In the genomic region with DNA sequence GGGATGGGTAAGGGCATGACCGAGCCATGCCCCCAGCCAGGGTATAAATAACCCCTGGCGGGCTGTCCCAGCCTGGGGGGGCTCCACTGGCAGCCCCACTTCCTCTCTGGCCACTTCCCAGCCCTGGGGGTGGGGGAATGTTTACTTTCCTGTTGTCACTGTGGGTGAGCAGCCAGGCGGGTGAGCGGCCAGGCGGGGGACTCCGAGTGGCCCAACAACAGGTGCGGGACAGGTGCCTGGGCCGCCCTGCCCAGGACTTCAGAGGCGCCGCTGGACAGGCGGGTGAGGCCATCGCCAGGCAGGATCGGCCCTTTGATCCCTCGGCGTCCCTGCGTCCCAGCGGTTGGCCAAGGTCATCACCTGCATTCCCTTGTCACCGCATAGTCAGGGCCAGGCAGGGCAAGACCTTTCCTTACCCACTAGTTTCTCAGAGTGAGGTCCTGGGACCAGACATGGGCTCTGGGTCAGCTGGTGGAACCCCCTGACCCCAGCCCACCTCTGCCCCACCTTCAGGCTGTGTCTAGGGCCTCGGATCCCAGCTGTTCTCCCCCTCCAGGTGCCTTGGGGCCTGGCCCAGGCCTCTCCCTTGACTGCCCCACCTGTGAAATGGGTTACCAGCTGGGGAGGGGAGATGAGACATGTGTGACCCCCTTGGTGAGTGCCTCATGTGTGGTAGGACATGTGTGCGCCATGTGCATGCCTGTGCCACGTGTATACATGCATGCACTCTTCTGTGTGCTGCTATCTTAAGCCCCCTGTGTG, we compare ENCODE assay signal across 1 cellular context.
TF ChIP-seq lines count a peak whose summit lies in the region.

No MANE protein-coding gene starts in this region.

TF ChIP-seq in HepG2, 621 proteins besides CTCF, POLR2A, EP300 and RAD21 (continued from another document and continues in another):
- TF ChIP-seq ZNF484 (CRISPR knock-in tag; IDR thresholded peaks at IDR 0.05; ENCODE audit: borderline replicate concordance, low read depth) (no peak), ZNF567 (CRISPR knock-in tag; IDR thresholded peaks at IDR 0.05; ENCODE audit: borderline replicate concordance) (no peak; the same call in 1 of the 2 replicates), ZNF549 (CRISPR knock-in tag; IDR thresholded peaks at IDR 0.05) (no peak), KAT7 (CRISPR knock-in tag; IDR thresholded peaks at IDR 0.05; ENCODE audit: borderline replicate concordance) (no peak), ZBTB8A (CRISPR knock-in tag; IDR thresholded peaks at IDR 0.05; ENCODE audit: borderline replicate concordance, low read depth) (no peak), ZSCAN30 (CRISPR knock-in tag; IDR thresholded peaks at IDR 0.05) (no peak), ZNF572 (CRISPR knock-in tag; IDR thresholded peaks at IDR 0.05) (peak; percentile 66; the same call in 1 of the 2 replicates), TP53 (CRISPR knock-in tag; conservative IDR thresholded peaks at IDR 0.05) (no peak; the same call in 1 of the 2 replicates), ZNF496 (CRISPR knock-in tag; IDR thresholded peaks at IDR 0.05; ENCODE audit: insufficient replicate concordance) (no peak), MXI1 (IDR thresholded peaks at IDR 0.05; ENCODE audit: borderline replicate concordance, low read depth, low read length) (peak; percentile 43; the same call in 1 of the 3 replicates), ATRX (CRISPR knock-in tag; IDR thresholded peaks at IDR 0.05; ENCODE audit: borderline replicate concordance) (no peak), NRL (CRISPR knock-in tag; IDR thresholded peaks at IDR 0.05; ENCODE audit: borderline replicate concordance) (peak; percentile 77; the same call in 1 of the 2 replicates), ZFP62 (CRISPR knock-in tag; IDR thresholded peaks at IDR 0.05) (no peak), ETV6 (CRISPR knock-in tag; conservative IDR thresholded peaks at IDR 0.05) (peak; percentile 93), ZNF234 (CRISPR knock-in tag; conservative IDR thresholded peaks at IDR 0.05) (peak; percentile 76; the same call in 1 of the 2 replicates), SUZ12 (IDR thresholded peaks at IDR 0.05; ENCODE audit: low read depth, low read length) (no peak), KDM2A (CRISPR knock-in tag; IDR thresholded peaks at IDR 0.05; ENCODE audit: borderline replicate concordance, low read depth) (peak; percentile 94), WIZ (CRISPR knock-in tag; IDR thresholded peaks at IDR 0.05) (no peak), KAT2B (IDR thresholded peaks at IDR 0.05; ENCODE audit: borderline replicate concordance, low read depth, low read length) (no peak), ZNF562 (CRISPR knock-in tag; IDR thresholded peaks at IDR 0.05; ENCODE audit: borderline replicate concordance) (no peak), EED (CRISPR knock-in tag; IDR thresholded peaks at IDR 0.05) (no peak), NR2F1 (CRISPR knock-in tag; IDR thresholded peaks at IDR 0.05) (peak; percentile 94 to 97), MATR3 (CRISPR knock-in tag; IDR thresholded peaks at IDR 0.05) (no peak), ZNF430 (CRISPR knock-in tag; IDR thresholded peaks at IDR 0.05) (peak; percentile 91; the same call in 1 of the 2 replicates), KAT8 (CRISPR knock-in tag; IDR thresholded peaks at IDR 0.05) (peak; percentile 89), NFRKB (IDR thresholded peaks at IDR 0.05) (no peak), NKX3-1 (CRISPR knock-in tag; IDR thresholded peaks at IDR 0.05) (no peak), ZNF790 (CRISPR knock-in tag; IDR thresholded peaks at IDR 0.05; ENCODE audit: borderline replicate concordance) (0 out of 2 replicates have a peak, but pooled peaks have one; percentile 26), ZNF441 (CRISPR knock-in tag; IDR thresholded peaks at IDR 0.05; ENCODE audit: borderline replicate concordance) (peak; percentile 77; the same call in 1 of the 2 replicates)
- TF ChIP-seq, protein P1, sequence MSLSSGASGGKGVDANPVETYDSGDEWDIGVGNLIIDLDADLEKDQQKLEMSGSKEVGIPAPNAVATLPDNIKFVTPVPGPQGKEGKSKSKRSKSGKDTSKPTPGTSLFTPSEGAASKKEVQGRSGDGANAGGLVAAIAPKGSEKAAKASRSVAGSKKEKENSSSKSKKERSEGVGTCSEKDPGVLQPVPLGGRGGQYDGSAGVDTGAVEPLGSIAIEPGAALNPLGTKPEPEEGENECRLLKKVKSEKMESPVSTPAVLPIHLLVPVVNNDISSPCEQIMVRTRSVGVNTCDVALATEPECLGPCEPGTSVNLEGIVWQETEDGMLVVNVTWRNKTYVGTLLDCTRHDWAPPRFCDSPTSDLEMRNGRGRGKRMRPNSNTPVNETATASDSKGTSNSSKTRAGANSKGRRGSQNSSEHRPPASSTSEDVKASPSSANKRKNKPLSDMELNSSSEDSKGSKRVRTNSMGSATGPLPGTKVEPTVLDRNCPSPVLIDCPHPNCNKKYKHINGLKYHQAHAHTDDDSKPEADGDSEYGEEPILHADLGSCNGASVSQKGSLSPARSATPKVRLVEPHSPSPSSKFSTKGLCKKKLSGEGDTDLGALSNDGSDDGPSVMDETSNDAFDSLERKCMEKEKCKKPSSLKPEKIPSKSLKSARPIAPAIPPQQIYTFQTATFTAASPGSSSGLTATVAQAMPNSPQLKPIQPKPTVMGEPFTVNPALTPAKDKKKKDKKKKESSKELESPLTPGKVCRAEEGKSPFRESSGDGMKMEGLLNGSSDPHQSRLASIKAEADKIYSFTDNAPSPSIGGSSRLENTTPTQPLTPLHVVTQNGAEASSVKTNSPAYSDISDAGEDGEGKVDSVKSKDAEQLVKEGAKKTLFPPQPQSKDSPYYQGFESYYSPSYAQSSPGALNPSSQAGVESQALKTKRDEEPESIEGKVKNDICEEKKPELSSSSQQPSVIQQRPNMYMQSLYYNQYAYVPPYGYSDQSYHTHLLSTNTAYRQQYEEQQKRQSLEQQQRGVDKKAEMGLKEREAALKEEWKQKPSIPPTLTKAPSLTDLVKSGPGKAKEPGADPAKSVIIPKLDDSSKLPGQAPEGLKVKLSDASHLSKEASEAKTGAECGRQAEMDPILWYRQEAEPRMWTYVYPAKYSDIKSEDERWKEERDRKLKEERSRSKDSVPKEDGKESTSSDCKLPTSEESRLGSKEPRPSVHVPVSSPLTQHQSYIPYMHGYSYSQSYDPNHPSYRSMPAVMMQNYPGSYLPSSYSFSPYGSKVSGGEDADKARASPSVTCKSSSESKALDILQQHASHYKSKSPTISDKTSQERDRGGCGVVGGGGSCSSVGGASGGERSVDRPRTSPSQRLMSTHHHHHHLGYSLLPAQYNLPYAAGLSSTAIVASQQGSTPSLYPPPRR (CRISPR knock-in tag; IDR thresholded peaks at IDR 0.05; ENCODE audit: borderline replicate concordance) = peak; percentile 99
- TF ChIP-seq, protein P2, sequence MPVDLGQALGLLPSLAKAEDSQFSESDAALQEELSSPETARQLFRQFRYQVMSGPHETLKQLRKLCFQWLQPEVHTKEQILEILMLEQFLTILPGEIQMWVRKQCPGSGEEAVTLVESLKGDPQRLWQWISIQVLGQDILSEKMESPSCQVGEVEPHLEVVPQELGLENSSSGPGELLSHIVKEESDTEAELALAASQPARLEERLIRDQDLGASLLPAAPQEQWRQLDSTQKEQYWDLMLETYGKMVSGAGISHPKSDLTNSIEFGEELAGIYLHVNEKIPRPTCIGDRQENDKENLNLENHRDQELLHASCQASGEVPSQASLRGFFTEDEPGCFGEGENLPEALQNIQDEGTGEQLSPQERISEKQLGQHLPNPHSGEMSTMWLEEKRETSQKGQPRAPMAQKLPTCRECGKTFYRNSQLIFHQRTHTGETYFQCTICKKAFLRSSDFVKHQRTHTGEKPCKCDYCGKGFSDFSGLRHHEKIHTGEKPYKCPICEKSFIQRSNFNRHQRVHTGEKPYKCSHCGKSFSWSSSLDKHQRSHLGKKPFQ (CRISPR knock-in tag; IDR thresholded peaks at IDR 0.05; ENCODE audit: insufficient replicate concordance) = peak; percentile 46
- TF ChIP-seq, protein P3, sequence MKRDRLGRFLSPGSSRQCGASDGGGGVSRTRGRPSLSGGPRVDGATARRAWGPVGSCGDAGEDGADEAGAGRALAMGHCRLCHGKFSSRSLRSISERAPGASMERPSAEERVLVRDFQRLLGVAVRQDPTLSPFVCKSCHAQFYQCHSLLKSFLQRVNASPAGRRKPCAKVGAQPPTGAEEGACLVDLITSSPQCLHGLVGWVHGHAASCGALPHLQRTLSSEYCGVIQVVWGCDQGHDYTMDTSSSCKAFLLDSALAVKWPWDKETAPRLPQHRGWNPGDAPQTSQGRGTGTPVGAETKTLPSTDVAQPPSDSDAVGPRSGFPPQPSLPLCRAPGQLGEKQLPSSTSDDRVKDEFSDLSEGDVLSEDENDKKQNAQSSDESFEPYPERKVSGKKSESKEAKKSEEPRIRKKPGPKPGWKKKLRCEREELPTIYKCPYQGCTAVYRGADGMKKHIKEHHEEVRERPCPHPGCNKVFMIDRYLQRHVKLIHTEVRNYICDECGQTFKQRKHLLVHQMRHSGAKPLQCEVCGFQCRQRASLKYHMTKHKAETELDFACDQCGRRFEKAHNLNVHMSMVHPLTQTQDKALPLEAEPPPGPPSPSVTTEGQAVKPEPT (CRISPR knock-in tag; IDR thresholded peaks at IDR 0.05; ENCODE audit: low read depth) = no peak
- TF ChIP-seq, protein P4, sequence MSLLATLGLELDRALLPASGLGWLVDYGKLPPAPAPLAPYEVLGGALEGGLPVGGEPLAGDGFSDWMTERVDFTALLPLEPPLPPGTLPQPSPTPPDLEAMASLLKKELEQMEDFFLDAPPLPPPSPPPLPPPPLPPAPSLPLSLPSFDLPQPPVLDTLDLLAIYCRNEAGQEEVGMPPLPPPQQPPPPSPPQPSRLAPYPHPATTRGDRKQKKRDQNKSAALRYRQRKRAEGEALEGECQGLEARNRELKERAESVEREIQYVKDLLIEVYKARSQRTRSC (CRISPR knock-in tag; IDR thresholded peaks at IDR 0.05; ENCODE audit: low read depth) = no peak
- TF ChIP-seq, protein P5, sequence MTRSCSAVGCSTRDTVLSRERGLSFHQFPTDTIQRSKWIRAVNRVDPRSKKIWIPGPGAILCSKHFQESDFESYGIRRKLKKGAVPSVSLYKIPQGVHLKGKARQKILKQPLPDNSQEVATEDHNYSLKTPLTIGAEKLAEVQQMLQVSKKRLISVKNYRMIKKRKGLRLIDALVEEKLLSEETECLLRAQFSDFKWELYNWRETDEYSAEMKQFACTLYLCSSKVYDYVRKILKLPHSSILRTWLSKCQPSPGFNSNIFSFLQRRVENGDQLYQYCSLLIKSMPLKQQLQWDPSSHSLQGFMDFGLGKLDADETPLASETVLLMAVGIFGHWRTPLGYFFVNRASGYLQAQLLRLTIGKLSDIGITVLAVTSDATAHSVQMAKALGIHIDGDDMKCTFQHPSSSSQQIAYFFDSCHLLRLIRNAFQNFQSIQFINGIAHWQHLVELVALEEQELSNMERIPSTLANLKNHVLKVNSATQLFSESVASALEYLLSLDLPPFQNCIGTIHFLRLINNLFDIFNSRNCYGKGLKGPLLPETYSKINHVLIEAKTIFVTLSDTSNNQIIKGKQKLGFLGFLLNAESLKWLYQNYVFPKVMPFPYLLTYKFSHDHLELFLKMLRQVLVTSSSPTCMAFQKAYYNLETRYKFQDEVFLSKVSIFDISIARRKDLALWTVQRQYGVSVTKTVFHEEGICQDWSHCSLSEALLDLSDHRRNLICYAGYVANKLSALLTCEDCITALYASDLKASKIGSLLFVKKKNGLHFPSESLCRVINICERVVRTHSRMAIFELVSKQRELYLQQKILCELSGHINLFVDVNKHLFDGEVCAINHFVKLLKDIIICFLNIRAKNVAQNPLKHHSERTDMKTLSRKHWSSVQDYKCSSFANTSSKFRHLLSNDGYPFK (CRISPR knock-in tag; IDR thresholded peaks at IDR 0.05; ENCODE audit: borderline replicate concordance) = 0 out of 2 replicates have a peak, but pooled peaks have one; percentile 40
- TF ChIP-seq, protein P6, sequence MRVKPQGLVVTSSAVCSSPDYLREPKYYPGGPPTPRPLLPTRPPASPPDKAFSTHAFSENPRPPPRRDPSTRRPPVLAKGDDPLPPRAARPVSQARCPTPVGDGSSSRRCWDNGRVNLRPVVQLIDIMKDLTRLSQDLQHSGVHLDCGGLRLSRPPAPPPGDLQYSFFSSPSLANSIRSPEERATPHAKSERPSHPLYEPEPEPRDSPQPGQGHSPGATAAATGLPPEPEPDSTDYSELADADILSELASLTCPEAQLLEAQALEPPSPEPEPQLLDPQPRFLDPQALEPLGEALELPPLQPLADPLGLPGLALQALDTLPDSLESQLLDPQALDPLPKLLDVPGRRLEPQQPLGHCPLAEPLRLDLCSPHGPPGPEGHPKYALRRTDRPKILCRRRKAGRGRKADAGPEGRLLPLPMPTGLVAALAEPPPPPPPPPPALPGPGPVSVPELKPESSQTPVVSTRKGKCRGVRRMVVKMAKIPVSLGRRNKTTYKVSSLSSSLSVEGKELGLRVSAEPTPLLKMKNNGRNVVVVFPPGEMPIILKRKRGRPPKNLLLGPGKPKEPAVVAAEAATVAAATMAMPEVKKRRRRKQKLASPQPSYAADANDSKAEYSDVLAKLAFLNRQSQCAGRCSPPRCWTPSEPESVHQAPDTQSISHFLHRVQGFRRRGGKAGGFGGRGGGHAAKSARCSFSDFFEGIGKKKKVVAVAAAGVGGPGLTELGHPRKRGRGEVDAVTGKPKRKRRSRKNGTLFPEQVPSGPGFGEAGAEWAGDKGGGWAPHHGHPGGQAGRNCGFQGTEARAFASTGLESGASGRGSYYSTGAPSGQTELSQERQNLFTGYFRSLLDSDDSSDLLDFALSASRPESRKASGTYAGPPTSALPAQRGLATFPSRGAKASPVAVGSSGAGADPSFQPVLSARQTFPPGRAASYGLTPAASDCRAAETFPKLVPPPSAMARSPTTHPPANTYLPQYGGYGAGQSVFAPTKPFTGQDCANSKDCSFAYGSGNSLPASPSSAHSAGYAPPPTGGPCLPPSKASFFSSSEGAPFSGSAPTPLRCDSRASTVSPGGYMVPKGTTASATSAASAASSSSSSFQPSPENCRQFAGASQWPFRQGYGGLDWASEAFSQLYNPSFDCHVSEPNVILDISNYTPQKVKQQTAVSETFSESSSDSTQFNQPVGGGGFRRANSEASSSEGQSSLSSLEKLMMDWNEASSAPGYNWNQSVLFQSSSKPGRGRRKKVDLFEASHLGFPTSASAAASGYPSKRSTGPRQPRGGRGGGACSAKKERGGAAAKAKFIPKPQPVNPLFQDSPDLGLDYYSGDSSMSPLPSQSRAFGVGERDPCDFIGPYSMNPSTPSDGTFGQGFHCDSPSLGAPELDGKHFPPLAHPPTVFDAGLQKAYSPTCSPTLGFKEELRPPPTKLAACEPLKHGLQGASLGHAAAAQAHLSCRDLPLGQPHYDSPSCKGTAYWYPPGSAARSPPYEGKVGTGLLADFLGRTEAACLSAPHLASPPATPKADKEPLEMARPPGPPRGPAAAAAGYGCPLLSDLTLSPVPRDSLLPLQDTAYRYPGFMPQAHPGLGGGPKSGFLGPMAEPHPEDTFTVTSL (CRISPR knock-in tag; IDR thresholded peaks at IDR 0.05; ENCODE audit: borderline replicate concordance) = peak; percentile 86
- TF ChIP-seq, protein P7, sequence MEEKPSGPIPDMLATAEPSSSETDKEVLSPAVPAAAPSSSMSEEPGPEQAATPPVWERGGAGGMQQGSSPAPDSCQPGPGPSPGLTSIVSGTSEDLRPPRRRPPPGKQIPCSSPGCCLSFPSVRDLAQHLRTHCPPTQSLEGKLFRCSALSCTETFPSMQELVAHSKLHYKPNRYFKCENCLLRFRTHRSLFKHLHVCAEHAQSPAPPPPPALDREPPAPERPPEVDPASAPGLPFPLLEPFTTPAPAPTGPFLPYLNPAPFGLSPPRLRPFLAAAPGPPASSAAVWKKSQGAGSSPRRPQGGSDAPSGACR (CRISPR knock-in tag; IDR thresholded peaks at IDR 0.05) = peak; percentile 98
